In genomic region chr5:37837101-37838032, GRCh38 we compare ENCODE assay signal across 8 cellular contexts.
A peak's percentile ranks its signal among the peaks of the same experiment; 100 is the strongest.
DNase-seq lines count a peak whose midpoint lies in the region; ATAC-seq and TF ChIP-seq lines count a peak whose summit lies in the region.

No MANE protein-coding gene starts in this region.

- peak; percentile 68 for ATAC-seq in HG02571 (IDR thresholded peaks at IDR 0.05; ENCODE audit: unreplicated experiment)

- TF ChIP-seq CTCF in GM12874 (IDR thresholded peaks at IDR 0.05; ENCODE audit: insufficient read depth, low read depth, low read length) = peak; percentile 90

- DNase-seq in NCI-H1930 (lab: John Stamatoyannopoulos, UW) = peak; percentile 31 to 69
- DNase-seq in activated CD4-positive, alpha-beta T cell treated with anti-CD3 and anti-CD28 coated beads, Interleukin-2, amount 50 U/mL, for 1 hour = peak; percentile 16
- DNase-seq in epidermal melanocyte (ENCODE audit: insufficient read length, low spot score) = peak; percentile 80
- peak; percentile 67 for DNase-seq in middle frontal gyrus (ENCODE audit: extremely low spot score, low spot score)
- peak; percentile 90 for DNase-seq in stimulated activated CD8-positive, alpha-beta memory T cell treated with anti-CD3 and anti-CD28 coated beads, Interleukin-4, amount 100 ng/mL, for 48 hours
- no peak for DNase-seq in NK-92 (lab: John Stamatoyannopoulos, UW; ENCODE audit: unreplicated experiment)
